ENCODE assay signal across 2 cellular contexts in genomic region chr4:185532795-185533324, GRCh38.
TF ChIP-seq lines count a peak whose summit lies in the region.

No MANE protein-coding gene starts in this region.

TF ChIP-seq in HEK293, 187 proteins besides CTCF, POLR2A, EP300 and RAD21:
- TF ChIP-seq ZNF292 (tag by site-specific recombination; IDR thresholded peaks at IDR 0.05; ENCODE audit: borderline replicate concordance, low read depth) (no peak), PRDM1 (tag by site-specific recombination; IDR thresholded peaks at IDR 0.05) (peak; percentile 69; the same call in 1 of the 2 replicates)

TF ChIP-seq in K562, 482 proteins besides CTCF, POLR2A, EP300 and RAD21:
- peak; percentile 24 for TF ChIP-seq CBX8 (IDR thresholded peaks at IDR 0.05; ENCODE audit: borderline replicate concordance, extremely low read depth, low read depth, low read length, poor library complexity, severe bottlenecking)
- no peak for TF ChIP-seq ZNF785 (CRISPR knock-in tag; IDR thresholded peaks at IDR 0.05)
- TF ChIP-seq PYGO2 (tag; IDR thresholded peaks at IDR 0.05) = no peak
